ENCODE assay signal across 3 cellular contexts in genomic region chr16:47725188-47725695, GRCh38.
TF ChIP-seq lines count a peak whose summit lies in the region.

No MANE protein-coding gene starts in this region.

TF ChIP-seq in HepG2, 621 proteins besides CTCF, POLR2A, EP300 and RAD21:
- no peak for TF ChIP-seq CENPX (CRISPR knock-in tag; IDR thresholded peaks at IDR 0.05)
- no peak for TF ChIP-seq ZNF670 (CRISPR knock-in tag; IDR thresholded peaks at IDR 0.05; ENCODE audit: borderline replicate concordance)
- no peak for TF ChIP-seq NFIB (CRISPR knock-in tag; IDR thresholded peaks at IDR 0.05; ENCODE audit: borderline replicate concordance)
- TF ChIP-seq NR2C2 (CRISPR knock-in tag; IDR thresholded peaks at IDR 0.05; ENCODE audit: borderline replicate concordance), result no peak
- TF ChIP-seq SNRNP70 (IDR thresholded peaks at IDR 0.05; ENCODE audit: low read depth, low read length), result no peak
- no peak for TF ChIP-seq YEATS4 (CRISPR knock-in tag; IDR thresholded peaks at IDR 0.05; ENCODE audit: borderline replicate concordance)
- TF ChIP-seq ZNF333 (CRISPR knock-in tag; IDR thresholded peaks at IDR 0.05; ENCODE audit: borderline replicate concordance), result no peak
- no peak for TF ChIP-seq KDM1A (CRISPR knock-in tag; IDR thresholded peaks at IDR 0.05)
- TF ChIP-seq MAZ (IDR thresholded peaks at IDR 0.05; ENCODE audit: borderline replicate concordance, low read depth, low read length), result no peak
- no peak for TF ChIP-seq MAZ (CRISPR knock-in tag; IDR thresholded peaks at IDR 0.05; ENCODE audit: low read depth)
- no peak for TF ChIP-seq ZNF501 (CRISPR knock-in tag; IDR thresholded peaks at IDR 0.05)
- TF ChIP-seq ZNF878 (CRISPR knock-in tag; IDR thresholded peaks at IDR 0.05), result no peak
- no peak for TF ChIP-seq XRCC5 (optimal IDR thresholded peaks at IDR 0.05; ENCODE audit: low read length)
- no peak for TF ChIP-seq ZNF777 (CRISPR knock-in tag; IDR thresholded peaks at IDR 0.05)
- no peak for TF ChIP-seq ZNF329 (CRISPR knock-in tag; IDR thresholded peaks at IDR 0.05; ENCODE audit: low read depth)
- no peak for TF ChIP-seq PAWR (CRISPR knock-in tag; IDR thresholded peaks at IDR 0.05; ENCODE audit: borderline replicate concordance)
- TF ChIP-seq ZNF776 (CRISPR knock-in tag; IDR thresholded peaks at IDR 0.05), result no peak

TF ChIP-seq in IMR-90, 13 proteins besides CTCF, POLR2A, EP300 and RAD21:
- TF ChIP-seq MAZ (IDR thresholded peaks at IDR 0.05; ENCODE audit: borderline replicate concordance, low read depth, low read length) (no peak), RFX5 (IDR thresholded peaks at IDR 0.05; ENCODE audit: low read depth, low read length) (no peak), FOS (IDR thresholded peaks at IDR 0.05; ENCODE audit: low read depth, low read length) (no peak), RCOR1 (IDR thresholded peaks at IDR 0.05; ENCODE audit: insufficient replicate concordance, low read length) (no peak), CEBPB (IDR thresholded peaks at IDR 0.05; ENCODE audit: low read depth, low read length) (no peak), SMC3 (IDR thresholded peaks at IDR 0.05; ENCODE audit: low read depth, low read length) (no peak)
TF ChIP-seq in IMR-90: peak in this region for 0.

TF ChIP-seq in neural cell, 6 proteins besides CTCF, POLR2A, EP300 and RAD21:
- TF ChIP-seq POLR2AphosphoS5 (IDR thresholded peaks at IDR 0.05), result peak; percentile 61
- no peak for TF ChIP-seq SMC3 (conservative IDR thresholded peaks at IDR 0.05; ENCODE audit: poor library complexity)
